13 cellular contexts compared by ENCODE assay signal in the genomic region with DNA sequence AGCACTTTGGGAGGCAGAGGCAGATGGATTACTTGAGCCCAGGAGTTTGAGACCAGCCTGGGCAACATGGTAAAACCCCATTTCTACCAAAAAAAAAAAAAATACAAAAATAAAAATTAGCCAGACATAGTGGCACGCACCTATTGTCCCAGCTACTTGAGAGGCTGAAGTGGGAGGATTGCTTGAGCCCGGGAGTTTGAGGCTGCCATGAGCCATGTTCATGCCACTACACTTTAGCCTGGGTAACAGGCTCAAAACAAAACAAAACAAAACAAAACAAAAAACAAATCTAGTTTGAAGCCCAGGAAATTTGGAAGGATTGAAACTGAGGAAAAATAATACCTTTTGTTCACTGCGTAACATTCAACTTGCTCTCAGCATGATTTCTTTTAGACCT. TPM values are rescaled to one million over a fixed set of nuclear protein-coding genes. Genes with fewer than 3 reads are reported as not detected.
DNase-seq lines count a peak whose midpoint lies in the region; ATAC-seq, FAIRE-seq and TF ChIP-seq lines count a peak whose summit lies in the region.
"Had no signal": no experiment of that assay in that cellular context is flagged by ENCODE, and none has a peak within 500 bp of the region (broad histone marks: within the 10 kb centered on the region; RNA-seq: fewer than 3 reads in every experiment).

No MANE protein-coding gene starts in this region.

- H3K27ac ChIP-seq in RWPE2 (ENCODE audit: poor library complexity, severe bottlenecking) (peak overlapping the region; percentile 97), skin epidermis (peak overlapping the region in 16 of 21 experiments; percentile 5 to 74 (median 48))

- H3K27ac Mint-ChIP-seq in T-cell = no peak overlapping the region

- H3K27me3 ChIP-seq in RWPE2 (ENCODE audit: insufficient read depth, poor library complexity, severe bottlenecking) (no peaks in the 10 kb centered on the region), H7 (ENCODE audit: control insufficient read depth, insufficient read depth, low read length) (no peaks in the 10 kb centered on the region)

- H3K4me1 Mint-ChIP-seq in T-cell = peaks cover 80 to 85% (median 84%) of the 10 kb centered on the region in 3 donors

- H3K4me3 Mint-ChIP-seq in T-cell = peak overlapping the region in 1 of 3 donors; percentile 48
- H3K4me3 Mint-ChIP-seq: central memory CD8-positive, alpha-beta T cell had no signal

- TF ChIP-seq CTCF in RWPE2 (IDR thresholded peaks at IDR 0.05; ENCODE audit: poor library complexity, severe bottlenecking) = no peak

- CTCF ChIA-PET in T-cell (lab: Charles Lee) = interaction anchor here in 1 of 2 donors (1.7 kb wide), 1 partner anchor 9 kb away, joined by 4 read pairs; no protein-coding TSS in a partner anchor

- POLR2A ChIA-PET in T-cell (lab: Charles Lee) = no interaction called here

- no peaks in the 10 kb centered on the region for H3K9me3 Mint-ChIP-seq in T-cell
- H3K9me3 Mint-ChIP-seq: central memory CD8-positive, alpha-beta T cell had no signal

- peaks cover 6% of the 10 kb centered on the region for H3K36me3 Mint-ChIP-seq in T-cell

- ATAC-seq in RWPE2 (ENCODE audit: low read depth) = peak; percentile 3; the same call in 1 of the 3 replicates
- peak; percentile 3 for ATAC-seq in esophagus mucosa
- no peak for ATAC-seq in T-cell (replicated peaks in 1 of 4)

- H3K4me3 ChIP-seq in RWPE2 (ENCODE audit: severe bottlenecking) = no peak overlapping the region
- no peak overlapping the region for H3K4me3 ChIP-seq in skin epidermis
- H3K4me3 ChIP-seq in H7 (ENCODE audit: insufficient read depth, low read depth, low read length) = no peak overlapping the region

- no peaks in the 10 kb centered on the region for H3K9me3 ChIP-seq in RWPE2 (ENCODE audit: severe bottlenecking)

- no peak for FAIRE-seq in GM12891 (lab: Jason Lieb, UNC)

- H3K36me3 ChIP-seq in RWPE2 (ENCODE audit: low read depth) (peaks cover 22% of the 10 kb centered on the region), H7 (replicated peaks; ENCODE audit: control insufficient read depth, insufficient read depth, low read length) (no peaks in the 10 kb centered on the region)

- H3K27me3 Mint-ChIP-seq in T-cell = no peaks in the 10 kb centered on the region
- H3K27me3 Mint-ChIP-seq: central memory CD8-positive, alpha-beta T cell had no signal

- TF ChIP-seq POLR2A in GM12891 (IDR thresholded peaks at IDR 0.05; ENCODE audit: low read depth, low read length) = no peak

- peak; percentile 63 for DNase-seq in Daoy (ENCODE audit: low read depth)
- DNase-seq in RWPE2 (ENCODE audit: low spot score) = no peak
- no peak for DNase-seq in GM12891 (ENCODE audit: insufficient read length, low spot score)
- DNase-seq in T-cell = no peak
- DNase-seq in H7 = no peak
- DNase-seq: activated CD8-positive, alpha-beta memory T cell treated with anti-CD3 and anti-CD28 coated beads, Interleukin-2, amount 50 U/mL, for 48 hours; DMS79 treated with DMSO at 0.1 percent for 48 hours; left cardiac atrium; NCI-H1092 treated with DMSO at 0.1 percent for 48 hours; NCI-H82 had no signal

- H3K4me1 ChIP-seq in RWPE2 (ENCODE audit: insufficient read depth, poor library complexity, severe bottlenecking) = peaks cover 78% of the 10 kb centered on the region

TF ChIP-seq in GM12891, 5 proteins besides CTCF, POLR2A, EP300 and RAD21:
- TF ChIP-seq PAX5 (IDR thresholded peaks at IDR 0.05; ENCODE audit: insufficient read depth, low read length, severe bottlenecking) = no peak
- TF ChIP-seq TAF1 (IDR thresholded peaks at IDR 0.05; ENCODE audit: low read depth, low read length) = no peak
- no peak for TF ChIP-seq POLR2AphosphoS5 (IDR thresholded peaks at IDR 0.05; ENCODE audit: low read depth, low read length)
- no peak for TF ChIP-seq SPI1 (IDR thresholded peaks at IDR 0.05; ENCODE audit: low read depth, low read length)
- TF ChIP-seq POU2F2 (IDR thresholded peaks at IDR 0.05; ENCODE audit: low read depth, low read length) = no peak
TF ChIP-seq in GM12891: peak in this region for 0.

RNA-seq across cellular contexts. Expression of a gene that starts 16.6 kb away (rescaled TPM):
- total RNA-seq in Daoy (2014; rRNA removed; shearing (Covaris generic)) = 98.5 and 104 TPM in 2 replicates
- total RNA-seq in esophagus mucosa (83.5 TPM), T-cell (10 to 100 TPM; 47.2 to 55.8 (median 53.4) TPM)
- polyA plus RNA-seq in GM12891 (2012; ENCODE audit: low read depth, missing spikeins) = 7.1 TPM
- 28.4 and 35.6 TPM in 2 replicates for total RNA-seq in H7 (2014; rRNA removed; shearing (Covaris generic))

Comparison
In these comparisons a context has a peak if more than half of its experiments do, and no peak if none do; other contexts are left out.
1. ATAC-seq: peak in RWPE2 (single experiment) and esophagus mucosa (single experiment); none in T-cell (0 of 4).